In genomic region chr4:122815248-122815647, GRCh38 we compare ENCODE assay signal across 25 cellular contexts. TPM values are rescaled to one million over a fixed set of nuclear protein-coding genes. Genes with fewer than 3 reads are reported as not detected.
"Had no signal": no experiment of that assay in that cellular context is flagged by ENCODE, and none has a peak within 500 bp of the region (broad histone marks: within the 10 kb centered on the region; RNA-seq: fewer than 3 reads in every experiment).

No MANE protein-coding gene starts in this region.

- H3K27ac ChIP-seq: esophagus muscularis mucosa, foreskin keratinocyte, gastroesophageal sphincter, heart left ventricle, hepatocyte, neutrophil, pancreas, right lobe of liver, thoracic aorta, transverse colon, upper lobe of right lung, uterus had no signal

- H3K4me2 ChIP-seq: hepatocyte had no signal

- H3K79me2 ChIP-seq: hepatocyte had no signal

- H3K36me3 ChIP-seq: esophagus muscularis mucosa, gastroesophageal sphincter, heart left ventricle, neutrophil, pancreas, right lobe of liver, thoracic aorta, transverse colon, upper lobe of right lung, uterus had no signal

- H3K27ac Mint-ChIP-seq: memory B cell; natural killer cell; stimulated activated naive B cell treated with anti-CD40 and anti-IgM and Interleukin-4, amounts not matched to agents 10 μg/mL and 1 μg/mL and 100 μg/mL, for 72 hours; stimulated activated naive CD8-positive, alpha-beta T cell treated with anti-CD3 and anti-CD28 coated beads, Interleukin-15, Interleukin-2, amounts not matched to agents 100 ng/mL and 50 ng/mL, for 24 hours had no signal

- H3K9me3 ChIP-seq: esophagus muscularis mucosa, gastroesophageal sphincter, heart left ventricle, neutrophil, pancreas, right lobe of liver, thoracic aorta, transverse colon, upper lobe of right lung, uterus had no signal

- H3K4me1 ChIP-seq: foreskin keratinocyte, pancreas, transverse colon, upper lobe of right lung, uterus had no signal

- H3K36me3 Mint-ChIP-seq: memory B cell; natural killer cell; stimulated activated naive B cell treated with anti-CD40 and anti-IgM and Interleukin-4, amounts not matched to agents 10 μg/mL and 1 μg/mL and 100 μg/mL, for 72 hours had no signal

- H2AFZ ChIP-seq: hepatocyte had no signal

- ATAC-seq: foreskin keratinocyte, gastroesophageal sphincter, heart left ventricle, left lobe of liver, pancreas, right lobe of liver, upper lobe of right lung had no signal

- H3K27me3 ChIP-seq: esophagus muscularis mucosa, foreskin keratinocyte, gastroesophageal sphincter, heart left ventricle, hepatocyte, pancreas, right lobe of liver, transverse colon, upper lobe of right lung, uterus had no signal

- H3K9me3 Mint-ChIP-seq: natural killer cell; stimulated activated naive B cell treated with anti-CD40 and anti-IgM and Interleukin-4, amounts not matched to agents 10 μg/mL and 1 μg/mL and 100 μg/mL, for 72 hours; stimulated activated naive CD8-positive, alpha-beta T cell treated with anti-CD3 and anti-CD28 coated beads, Interleukin-15, Interleukin-2, amounts not matched to agents 100 ng/mL and 50 ng/mL, for 24 hours had no signal

- DNase-seq: dermis blood vessel endothelial cell; effector memory CD4-positive, alpha-beta T cell; foreskin keratinocyte; heart left ventricle; kidney; natural killer cell; pancreas; retina; right lobe of liver; small intestine; stimulated activated CD4-positive, alpha-beta T cell treated with anti-CD3 and anti-CD28 coated beads, Interleukin-15, amount 100 ng/mL, for 24 hours; stimulated activated CD4-positive, alpha-beta T cell treated with anti-CD3 and anti-CD28 coated beads, Interleukin-2, amount 100 ng/mL, for 48 hours; stimulated activated naive B cell treated with anti-CD40 and anti-IgM and Interleukin-4, amounts not matched to agents 10 μg/mL and 1 μg/mL and 100 μg/mL, for 72 hours; transverse colon; upper lobe of right lung; uterus had no signal

- H3K4me3 ChIP-seq: esophagus muscularis mucosa, gastroesophageal sphincter, heart left ventricle, hepatocyte, lung, pancreas, right lobe of liver, thoracic aorta, transverse colon, upper lobe of right lung, uterus had no signal

RNA-seq across cellular contexts. Expression of gene FGF2, which starts 11.4 kb away (rescaled TPM):
- total RNA-seq: natural killer cell had no signal
